23 cellular contexts compared by ENCODE assay signal in genomic region chr3:57973715-57974477, GRCh38. TPM values are rescaled to one million over a fixed set of nuclear protein-coding genes. Genes with fewer than 3 reads are reported as not detected.
DNase-seq lines count a peak whose midpoint lies in the region; ATAC-seq, FAIRE-seq and TF ChIP-seq lines count a peak whose summit lies in the region.
"Had no signal": no experiment of that assay in that cellular context is flagged by ENCODE, and none has a peak within 500 bp of the region (broad histone marks: within the 10 kb centered on the region; RNA-seq: fewer than 3 reads in every experiment).

No MANE protein-coding gene starts in this region.

- CTCF ChIA-PET in SK-N-SH (lab: Yijun Ruan, JAX), result interaction anchor here (0.8 to 1.8 kb wide), 2 partner anchors 204 to 244 kb away, joined by 3 to 5 read pairs; no protein-coding TSS in a partner anchor

- H3K9me2 ChIP-seq in SK-N-SH (no peaks in the 10 kb centered on the region), GM23338 (ENCODE audit: insufficient read depth) (no peaks in the 10 kb centered on the region)

- H3K27ac Mint-ChIP-seq in astrocyte (ENCODE audit: unreplicated experiment), result peak overlapping the region; percentile 93
- H3K27ac Mint-ChIP-seq in GM23338, result no peak overlapping the region
- H3K27ac Mint-ChIP-seq: B cell; natural killer cell; T-helper 2 cell treated with Interferon-gamma antibody and Interleukin-4, amounts not matched to agents 5 μg/mL and 100 μg/mL, for 36 hours; WTC11 had no signal

- H3K79me2 ChIP-seq in SK-N-SH (ENCODE audit: insufficient read depth) (no peaks in the 10 kb centered on the region), astrocyte (ENCODE audit: insufficient read depth, low read length) (no peaks in the 10 kb centered on the region), GM23338 (replicated peaks; ENCODE audit: insufficient read depth) (no peaks in the 10 kb centered on the region)

- H3K4me3 Mint-ChIP-seq in astrocyte (ENCODE audit: unreplicated experiment) (no peak overlapping the region), GM23338 (no peak overlapping the region)
- H3K4me3 Mint-ChIP-seq: B cell; natural killer cell; T-helper 2 cell treated with Interferon-gamma antibody and Interleukin-4, amounts not matched to agents 5 μg/mL and 100 μg/mL, for 36 hours; WTC11 had no signal

- H3K9ac ChIP-seq in SK-N-SH (peak overlapping the region; percentile 29; the same call in 1 of the 2 replicates), astrocyte (ENCODE audit: low read length) (no peak overlapping the region)

- no peak for FAIRE-seq in astrocyte (lab: Jason Lieb, UNC)
- FAIRE-seq: D721Med, islet of Langerhans had no signal

- H3K9me3 Mint-ChIP-seq in astrocyte (ENCODE audit: unreplicated experiment), result no peaks in the 10 kb centered on the region
- no peaks in the 10 kb centered on the region for H3K9me3 Mint-ChIP-seq in GM23338
- H3K9me3 Mint-ChIP-seq: natural killer cell; T-helper 2 cell treated with Interferon-gamma antibody and Interleukin-4, amounts not matched to agents 5 μg/mL and 100 μg/mL, for 36 hours; WTC11 had no signal

- peaks cover 40% of the 10 kb centered on the region for H3F3A ChIP-seq in SK-N-SH (replicated peaks; ENCODE audit: insufficient read depth)
- no peaks in the 10 kb centered on the region; the same call in 1 of the 2 replicates for H3F3A ChIP-seq in GM23338 (replicated peaks; ENCODE audit: low read depth)

- H3K4me2 ChIP-seq in SK-N-SH (peak overlapping the region; percentile 21; the same call in 1 of the 2 replicates), astrocyte (ENCODE audit: low read length) (no peak overlapping the region), GM23338 (no peak overlapping the region)

- no peak for TF ChIP-seq CTCF in SK-N-SH (IDR thresholded peaks at IDR 0.05)
- no peak for TF ChIP-seq CTCF in astrocyte (IDR thresholded peaks at IDR 0.05; ENCODE audit: insufficient read depth, low read depth, low read length)
- TF ChIP-seq CTCF in GM23338 (conservative IDR thresholded peaks at IDR 0.05; ENCODE audit: low read depth in 2 of 2), result no peak

- POLR2A ChIA-PET in SK-N-SH (lab: Yijun Ruan, JAX), result no interaction called here

- H3K9me3 ChIP-seq in SK-N-SH (no peaks in the 10 kb centered on the region), astrocyte (ENCODE audit: insufficient read depth, low read depth, low read length) (no peaks in the 10 kb centered on the region), mesodermal cell (ENCODE audit: control insufficient read depth, low read length) (no peaks in the 10 kb centered on the region)
- H3K9me3 ChIP-seq: tibial nerve had no signal

- TF ChIP-seq EP300 in SK-N-SH (IDR thresholded peaks at IDR 0.05; ENCODE audit: borderline replicate concordance in 1 of 2, low read depth in 1 of 2, low read length in 1 of 2), result no peak

- H3K4me3 ChIP-seq in SK-N-SH (ENCODE audit: low read depth in 2 of 2, low read length in 1 of 2) (no peak overlapping the region), astrocyte (ENCODE audit: insufficient read depth, low read depth, low read length) (no peak overlapping the region), mesodermal cell (ENCODE audit: extremely low read depth, insufficient read depth, low read length, poor library complexity, severe bottlenecking) (no peak overlapping the region), urinary bladder (ENCODE audit: low read depth, low read length) (no peak overlapping the region), GM23338 (no peak overlapping the region)
- H3K4me3 ChIP-seq: cardiac muscle cell, tibial nerve had no signal

- H3K4me1 Mint-ChIP-seq in astrocyte (ENCODE audit: low read depth, unreplicated experiment) (peaks cover 40% of the 10 kb centered on the region), GM23338 (peaks cover 21% of the 10 kb centered on the region)
- H3K4me1 Mint-ChIP-seq: B cell had no signal

- peaks cover 17 to 46% of the 10 kb centered on the region in 2 experiments for H3K4me1 ChIP-seq in SK-N-SH (ENCODE audit: control insufficient read depth in 1 of 2, insufficient read depth in 2 of 2, low read depth in 1 of 2, low read length in 1 of 2)
- H3K4me1 ChIP-seq in astrocyte (ENCODE audit: insufficient read depth, low read length), result peaks cover 52% of the 10 kb centered on the region
- H3K4me1 ChIP-seq in mesodermal cell (ENCODE audit: control insufficient read depth, insufficient read depth, low read length, poor library complexity, severe bottlenecking), result peaks cover 72% of the 10 kb centered on the region
- no peaks in the 10 kb centered on the region for H3K4me1 ChIP-seq in urinary bladder (ENCODE audit: insufficient read depth)
- 0 out of 2 replicates have a peak, but pooled peaks cover 13% of the 10 kb centered on the region for H3K4me1 ChIP-seq in GM23338 (ENCODE audit: insufficient read depth)

- H3K27me3 ChIP-seq in SK-N-SH (ENCODE audit: insufficient read depth) (no peaks in the 10 kb centered on the region), astrocyte (ENCODE audit: insufficient read depth, low read length) (no peaks in the 10 kb centered on the region), GM23338 (ENCODE audit: insufficient read depth) (no peaks in the 10 kb centered on the region)
- H3K27me3 ChIP-seq: cardiac muscle cell, tibial nerve had no signal

- H3K27ac ChIP-seq in SK-N-SH (ENCODE audit: low read depth in 2 of 2, low read length in 1 of 2) (peak overlapping the region in 1 of 2 experiments; percentile 88; a peak in 3 of 4 replicates), astrocyte (ENCODE audit: low read depth, low read length) (peak overlapping the region; percentile 79), mesodermal cell (ENCODE audit: low read depth, low read length, severe bottlenecking) (peak overlapping the region; percentile 96), urinary bladder (ENCODE audit: low read depth) (peak overlapping the region; percentile 14), GM23338 (ENCODE audit: low read depth) (no peak overlapping the region)
- H3K27ac ChIP-seq: cardiac muscle cell had no signal

- H3K36me3 Mint-ChIP-seq in astrocyte (ENCODE audit: low read depth, unreplicated experiment) (no peaks in the 10 kb centered on the region), GM23338 (ENCODE audit: low read depth) (no peaks in the 10 kb centered on the region)
- H3K36me3 Mint-ChIP-seq: natural killer cell, WTC11 had no signal

- no peaks in the 10 kb centered on the region for H3K36me3 ChIP-seq in SK-N-SH (replicated peaks in 1 of 2; ENCODE audit: control insufficient read depth in 1 of 2, insufficient read depth in 2 of 2, low read length in 1 of 2)
- H3K36me3 ChIP-seq in astrocyte (ENCODE audit: insufficient read depth, low read length), result no peaks in the 10 kb centered on the region
- no peaks in the 10 kb centered on the region for H3K36me3 ChIP-seq in mesodermal cell (ENCODE audit: control insufficient read depth, insufficient read depth, low read length)
- no peaks in the 10 kb centered on the region for H3K36me3 ChIP-seq in urinary bladder (ENCODE audit: insufficient read depth)
- no peaks in the 10 kb centered on the region; the same call in 1 of the 2 replicates for H3K36me3 ChIP-seq in GM23338 (ENCODE audit: insufficient read depth)
- H3K36me3 ChIP-seq: cardiac muscle cell, tibial nerve had no signal

- DNase-seq in SK-N-SH (no peak), astrocyte (ENCODE audit: low read depth) (no peak), GM23338 (ENCODE audit: low spot score) (no peak)
- DNase-seq: activated CD4-positive, alpha-beta T cell treated with anti-CD3 and anti-CD28 coated beads, Interleukin-2, amount 50 U/mL, for 48 hours; activated naive CD4-positive, alpha-beta T cell; hippocampal formation; natural killer cell; NCI-H187; NCI-H774; stimulated activated CD4-positive, alpha-beta T cell treated with anti-CD3 and anti-CD28 coated beads, Interleukin-2, amount 100 ng/mL, for 24 hours; stimulated activated naive CD4-positive, alpha-beta T cell treated with Interleukin-2 at 50 U/mL for 16 hours had no signal

- H2AFZ ChIP-seq in SK-N-SH (ENCODE audit: low read depth), result no peak overlapping the region
- H2AFZ ChIP-seq in astrocyte (ENCODE audit: low read depth, low read length), result no peak overlapping the region
- no peak overlapping the region for H2AFZ ChIP-seq in GM23338

- no peak for TF ChIP-seq RAD21 in SK-N-SH (IDR thresholded peaks at IDR 0.05; ENCODE audit: low read length)

- H4K20me1 ChIP-seq in SK-N-SH (ENCODE audit: insufficient read depth), result no peaks in the 10 kb centered on the region
- H4K20me1 ChIP-seq in astrocyte (ENCODE audit: insufficient read depth, low read length), result no peaks in the 10 kb centered on the region
- H4K20me1 ChIP-seq in GM23338 (replicated peaks; ENCODE audit: insufficient read depth), result no peaks in the 10 kb centered on the region

- ATAC-seq in SK-N-SH treated with all-trans-retinoic acid at 6 μM for 48 hours, result no peak
- ATAC-seq in GM18868 (IDR thresholded peaks at IDR 0.05; ENCODE audit: unreplicated experiment), result no peak
- no peak for ATAC-seq in GM19324 (IDR thresholded peaks at IDR 0.05; ENCODE audit: low FRiP score, unreplicated experiment)
- no peak for ATAC-seq in GM23338
- ATAC-seq: natural killer cell, WTC11 had no signal

- 89% methylated on average over 13 of the region's 13 CpGs for WGBS in SK-N-SH (ENCODE audit: low lambda C conversion rate)
- 93 to 96% methylated on average over 8 to 9 of the region's 13 CpGs for WGBS in mesodermal cell (ENCODE audit: insufficient coverage in 2 of 2), 2 experiments
- 96% methylated on average over 13 of the region's 13 CpGs for WGBS in urinary bladder

- H3K27me3 Mint-ChIP-seq in astrocyte (ENCODE audit: low read depth, unreplicated experiment), result no peaks in the 10 kb centered on the region
- peaks cover 6% of the 10 kb centered on the region for H3K27me3 Mint-ChIP-seq in GM23338 (ENCODE audit: insufficient read depth, low read depth, poor library complexity)
- H3K27me3 Mint-ChIP-seq: B cell had no signal

TF ChIP-seq in SK-N-SH treated with all-trans-retinoic acid at 6 μM for 48 hours, 23 proteins besides CTCF, POLR2A, EP300 and RAD21 (continues in another document):
- TF ChIP-seq ZNF565 (CRISPR knock-in tag; conservative IDR thresholded peaks at IDR 0.05; ENCODE audit: low read depth) (no peak), PPARA (CRISPR knock-in tag; IDR thresholded peaks at IDR 0.05; ENCODE audit: borderline replicate concordance) (no peak), ISL1 (CRISPR knock-in tag; IDR thresholded peaks at IDR 0.05) (no peak), ZNF70 (CRISPR knock-in tag; IDR thresholded peaks at IDR 0.05) (no peak)

TF ChIP-seq in GM23338, 12 proteins besides CTCF, POLR2A, EP300 and RAD21 (continues in another document):
- TF ChIP-seq EZH2 (IDR thresholded peaks at IDR 0.05; ENCODE audit: low read depth, unreplicated experiment), result no peak

RNA-seq across cellular contexts. Expression of gene FLNB, which starts 34.3 kb away (rescaled TPM):
- polyA plus RNA-seq in SK-N-SH (2012; rRNA removed), result 115 and 127 TPM in 2 replicates
- 44.1 and 52.4 TPM in 2 replicates for polyA plus RNA-seq in SK-N-SH (2012; cell fraction: cytosol; rRNA removed)
- 397 and 536 TPM in 2 replicates for polyA plus RNA-seq in SK-N-SH (2012; cell fraction: nucleus; rRNA removed)
- total RNA-seq in astrocyte, result 434 and 521 TPM in 2 replicates
- 135 TPM for polyA plus RNA-seq in mesodermal cell (2013, experiment 1 of 2)
- polyA plus RNA-seq in mesodermal cell (2013, experiment 2 of 2), result 103 TPM
- 155 TPM for total RNA-seq in urinary bladder
- 98.3 TPM for polyA plus RNA-seq in urinary bladder
- 155 and 179 TPM in 2 replicates for total RNA-seq in GM23338 (2014; rRNA removed; shearing (Covaris generic))
- 36.5 and 39.7 TPM in 2 replicates for polyA plus RNA-seq in GM23338 (2016; fragmentation: Nextera tagmentation; extraction: Ambion mirVana)
